ENCODE assay signal across 18 cellular contexts in the genomic region with DNA sequence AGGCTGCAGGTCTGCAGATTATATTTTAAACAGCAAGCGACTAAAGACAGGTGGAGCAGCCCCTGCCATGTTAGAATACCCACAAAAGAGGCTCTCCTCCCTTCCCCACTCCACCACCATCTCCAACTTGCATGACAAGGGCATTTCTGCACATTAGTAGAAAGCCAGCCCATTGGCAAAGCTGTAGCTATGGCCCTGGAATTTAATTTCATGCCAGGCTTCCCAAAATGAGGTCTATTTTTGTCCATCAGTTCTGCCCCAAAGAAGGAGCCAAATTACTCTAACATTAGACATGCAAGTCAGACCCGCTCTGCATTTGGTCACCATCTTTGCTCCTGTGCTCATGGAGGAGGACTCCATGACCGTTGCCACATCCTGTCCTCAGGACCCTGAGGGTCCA.
A peak's percentile ranks its signal among the peaks of the same experiment; 100 is the strongest.
DNase-seq lines count a peak whose midpoint lies in the region; ATAC-seq, FAIRE-seq and TF ChIP-seq lines count a peak whose summit lies in the region.
"Had no signal": no experiment of that assay in that cellular context is flagged by ENCODE, and none has a peak within 500 bp of the region (broad histone marks: within the 10 kb centered on the region; RNA-seq: fewer than 3 reads in every experiment).

No MANE protein-coding gene starts in this region.

- no peaks in the 10 kb centered on the region for H3K79me2 ChIP-seq in PC-9 (ENCODE audit: low read depth)

- H3K4me1 Mint-ChIP-seq in chondrocyte (ENCODE audit: low read depth) (peaks cover 48% of the 10 kb centered on the region), CD14-positive monocyte (no peaks in the 10 kb centered on the region)
- H3K4me1 Mint-ChIP-seq: CD4-positive, alpha-beta memory T cell had no signal

- DNase-seq in HTR-8/SVneo (ENCODE audit: insufficient read length, low spot score), result no peak
- no peak for DNase-seq in chondrocyte (ENCODE audit: low spot score)
- peak in 1 of 3 donors; percentile 16 for DNase-seq in right cardiac atrium
- no peak for DNase-seq in PC-9
- no peak for DNase-seq in CD14-positive monocyte (ENCODE audit: low spot score)
- DNase-seq: ACHN; Calu3; CD4-positive, alpha-beta memory T cell; NCI-H1105 treated with DMSO at 0.1 percent for 48 hours; NCI-H187; NCI-H2171 had no signal

- no peak overlapping the region for H3K4me3 ChIP-seq in right cardiac atrium (ENCODE audit: low read length)
- H3K4me3 ChIP-seq in stomach smooth muscle (ENCODE audit: low read length in 2 of 2), result peak overlapping the region; percentile 19 to 47
- no peak overlapping the region for H3K4me3 ChIP-seq in PC-9
- H3K4me3 ChIP-seq: HAP-1, SJSA1 had no signal

- FAIRE-seq in HTR-8/SVneo (lab: Jason Lieb, UNC), result peak; percentile 28

- H2AFZ ChIP-seq in PC-9, result no peak overlapping the region

- H3K9ac ChIP-seq in stomach smooth muscle (ENCODE audit: low read length in 2 of 2), result no peak overlapping the region

- H3K9me2 ChIP-seq in PC-9 (ENCODE audit: insufficient read depth), result no peaks in the 10 kb centered on the region

- no peaks in the 10 kb centered on the region for H3K9me3 ChIP-seq in right cardiac atrium (ENCODE audit: control insufficient read depth, low read length)
- H3K9me3 ChIP-seq in stomach smooth muscle (ENCODE audit: control insufficient read depth in 2 of 2, low read length in 2 of 2), result no peaks in the 10 kb centered on the region
- no peaks in the 10 kb centered on the region for H3K9me3 ChIP-seq in PC-9 (ENCODE audit: insufficient read depth, low read depth)
- H3K9me3 ChIP-seq: HAP-1, SJSA1 had no signal

- 59% methylated on average over 3 of the region's 3 CpGs for WGBS in right cardiac atrium

- H3K4me1 ChIP-seq in right cardiac atrium (ENCODE audit: control insufficient read depth, insufficient read depth, low read length), result peaks cover 15% of the 10 kb centered on the region
- peaks cover 28% of the 10 kb centered on the region for H3K4me1 ChIP-seq in stomach smooth muscle (ENCODE audit: control insufficient read depth, insufficient read depth, low read length)
- peaks cover 37% of the 10 kb centered on the region for H3K4me1 ChIP-seq in PC-9 (replicated peaks; ENCODE audit: insufficient read depth)

- H3F3A ChIP-seq in PC-9 (ENCODE audit: insufficient read depth, low read depth), result peaks cover 9% of the 10 kb centered on the region; the same call in 1 of the 2 replicates

- TF ChIP-seq CTCF in chondrocyte (IDR thresholded peaks at IDR 0.05), result no peak
- no peak for TF ChIP-seq CTCF in PC-9 (conservative IDR thresholded peaks at IDR 0.05)
- TF ChIP-seq CTCF in CD14-positive monocyte (IDR thresholded peaks at IDR 0.05), result no peak

- CTCF ChIA-PET in PC-9 (lab: Charles Lee), result no interaction called here

- ATAC-seq in right cardiac atrium, result peak in 1 of 2 donors; percentile 10
- ATAC-seq in GM18868 (IDR thresholded peaks at IDR 0.05; ENCODE audit: unreplicated experiment), result no peak

- H3K36me3 Mint-ChIP-seq in chondrocyte (ENCODE audit: low read depth), result no peaks in the 10 kb centered on the region
- no peaks in the 10 kb centered on the region for H3K36me3 Mint-ChIP-seq in CD14-positive monocyte
- H3K36me3 Mint-ChIP-seq: CD4-positive, alpha-beta memory T cell had no signal

- POLR2A ChIA-PET in PC-9 (lab: Charles Lee; ENCODE audit: unreplicated experiment), result interaction anchor here (0.5 kb wide), 1 partner anchor 170 kb away, joined by 8 read pairs; no protein-coding TSS in a partner anchor

- H3K4me3 Mint-ChIP-seq in chondrocyte (ENCODE audit: unreplicated experiment), result no peak overlapping the region
- no peak overlapping the region for H3K4me3 Mint-ChIP-seq in CD14-positive monocyte
- H3K4me3 Mint-ChIP-seq: B cell; CD4-positive, alpha-beta memory T cell had no signal

- intact Hi-C loops in right cardiac atrium (cut with DNase I) (no loop called here), PC-9 (cut with micrococcal nuclease; ENCODE audit: unreplicated experiment) (no loop called here), CD14-positive monocyte (cut with micrococcal nuclease) (no loop called here)

- H4K20me1 ChIP-seq in PC-9 (ENCODE audit: insufficient read depth), result no peaks in the 10 kb centered on the region

- no peak overlapping the region for H3K4me2 ChIP-seq in PC-9

- H3K36me3 ChIP-seq in stomach smooth muscle (ENCODE audit: control insufficient read depth in 2 of 2, insufficient read depth in 2 of 2, low read length in 2 of 2) (no peaks in the 10 kb centered on the region), PC-9 (ENCODE audit: low read depth) (no peaks in the 10 kb centered on the region)
- H3K36me3 ChIP-seq: HAP-1, SJSA1 had no signal

- no TSS peak for BruUV-seq in PC-9 (replicated peaks; lab: Mats Ljungman, UMichigan)

- H3K27ac ChIP-seq in right cardiac atrium (ENCODE audit: low read length), result peak overlapping the region; percentile 75
- H3K27ac ChIP-seq in stomach smooth muscle (ENCODE audit: low read length), result peak overlapping the region; percentile 82
- no peak overlapping the region for H3K27ac ChIP-seq in PC-9
- H3K27ac ChIP-seq: HL-60, RWPE1, SJSA1 had no signal

- H3K27ac Mint-ChIP-seq in chondrocyte (ENCODE audit: unreplicated experiment), result peak overlapping the region; percentile 41
- H3K27ac Mint-ChIP-seq in CD14-positive monocyte, result peak overlapping the region in 1 of 7 donors; percentile 50
- H3K27ac Mint-ChIP-seq: B cell; CD4-positive, alpha-beta memory T cell had no signal

- no peaks in the 10 kb centered on the region for H3K9me3 Mint-ChIP-seq in chondrocyte (ENCODE audit: low read depth)
- peaks cover 0 to 3% (median 1%) of the 10 kb centered on the region in 7 donors for H3K9me3 Mint-ChIP-seq in CD14-positive monocyte

- no peaks in the 10 kb centered on the region for H3K27me3 ChIP-seq in right cardiac atrium (ENCODE audit: control insufficient read depth, insufficient read depth)
- H3K27me3 ChIP-seq in stomach smooth muscle (ENCODE audit: control insufficient read depth in 1 of 2, insufficient read depth in 2 of 2, low read length in 2 of 2), result no peaks in the 10 kb centered on the region
- H3K27me3 ChIP-seq in PC-9 (ENCODE audit: insufficient read depth, low read depth), result no peaks in the 10 kb centered on the region
- H3K27me3 ChIP-seq: SJSA1 had no signal

- H3K27me3 Mint-ChIP-seq in chondrocyte (ENCODE audit: low read depth) (no peaks in the 10 kb centered on the region), CD14-positive monocyte (ENCODE audit: low read depth in 3 of 3) (peaks cover 6 to 8% (median 7%) of the 10 kb centered on the region in 3 donors)

Comparison
In these comparisons a context has a peak if more than half of its experiments do, and no peak if none do; other contexts are left out.
1. H3K4me3 ChIP-seq: peak in stomach smooth muscle (2 of 2); none in right cardiac atrium (single experiment) and PC-9 (single experiment).